ENCODE assay signal across 8 cellular contexts in genomic region chr7:81482600-81483186, GRCh38.
DNase-seq lines count a peak whose midpoint lies in the region; ATAC-seq, FAIRE-seq and TF ChIP-seq lines count a peak whose summit lies in the region.

No MANE protein-coding gene starts in this region.

- TF ChIP-seq RAD21 in neural cell (conservative IDR thresholded peaks at IDR 0.05) = peak; percentile 78

- no peaks in the 10 kb centered on the region for H3K27me3 Mint-ChIP-seq in T-helper 17 cell

- H3K4me3 ChIP-seq in bronchial epithelial cell (ENCODE audit: low read depth, low read length) (no peak overlapping the region), neural cell (ENCODE audit: low read length) (no peak overlapping the region)

- no peaks in the 10 kb centered on the region for H3K36me3 Mint-ChIP-seq in T-helper 17 cell (ENCODE audit: low read depth)

- H3K27ac Mint-ChIP-seq in T-helper 17 cell = no peak overlapping the region

- TF ChIP-seq CTCF in D721Med (IDR thresholded peaks at IDR 0.05; ENCODE audit: insufficient read depth, missing control alignments) (peak; percentile 65), bronchial epithelial cell (IDR thresholded peaks at IDR 0.05; ENCODE audit: insufficient read depth, low read length, severe bottlenecking) (peak; percentile 25), neural cell (IDR thresholded peaks at IDR 0.05; ENCODE audit: poor library complexity, severe bottlenecking) (peak; percentile 74)

- no peak overlapping the region for H3K4me3 Mint-ChIP-seq in T-helper 17 cell

- DNase-seq in D721Med (ENCODE audit: insufficient read length, low spot score) (peak; percentile 11), NCI-H2196 treated with DMSO at 0.1 percent for 48 hours (lab: John Stamatoyannopoulos, UW; ENCODE audit: unreplicated experiment) (peak; percentile 37), bronchial epithelial cell (ENCODE audit: low read depth) (peak; percentile 45), T-helper 17 cell (no peak)
- DNase-seq in activated naive CD4-positive, alpha-beta T cell treated with anti-CD3 and anti-CD28 coated beads, Interleukin-2, amount 50 U/mL, for 16 hours = no peak

- no peaks in the 10 kb centered on the region for H3K9me2 ChIP-seq in neural cell (ENCODE audit: insufficient read depth, low read length)

- no peak overlapping the region for H2AFZ ChIP-seq in neural cell (ENCODE audit: low read depth, low read length)

- no peaks in the 10 kb centered on the region for H3K36me3 ChIP-seq in bronchial epithelial cell (ENCODE audit: control insufficient read depth, insufficient read depth, low read length)
- H3K36me3 ChIP-seq in neural cell (ENCODE audit: insufficient read depth, low read length) = no peaks in the 10 kb centered on the region

- H3K27me3 ChIP-seq in bronchial epithelial cell (ENCODE audit: control insufficient read depth, insufficient read depth, low read length) (no peaks in the 10 kb centered on the region), neural cell (ENCODE audit: insufficient read depth, low read depth, low read length) (no peaks in the 10 kb centered on the region)

- no peak overlapping the region for H3K4me2 ChIP-seq in neural cell (ENCODE audit: low read length)

- FAIRE-seq in D721Med (lab: Jason Lieb, UNC) (peak; percentile 48), bronchial epithelial cell (lab: Jason Lieb, UNC) (no peak)

- TF ChIP-seq EP300 in neural cell (conservative IDR thresholded peaks at IDR 0.05; ENCODE audit: poor library complexity, severe bottlenecking) = no peak

- H3K9me3 ChIP-seq in neural cell (ENCODE audit: low read length) (no peaks in the 10 kb centered on the region), T-helper 17 cell (ENCODE audit: control insufficient read depth, low read length, poor library complexity, severe bottlenecking) (peaks cover 2% of the 10 kb centered on the region)

- no peak overlapping the region for H3K9ac ChIP-seq in neural cell (ENCODE audit: low read length)

- ATAC-seq in GM21576 (IDR thresholded peaks at IDR 0.05; ENCODE audit: unreplicated experiment) (peak; percentile 77), HG02973 (IDR thresholded peaks at IDR 0.05; ENCODE audit: unreplicated experiment) (no peak), T-helper 17 cell (no peak)

- H4K20me1 ChIP-seq in neural cell (ENCODE audit: insufficient read depth) = no peaks in the 10 kb centered on the region

- H3F3A ChIP-seq in neural cell (ENCODE audit: insufficient read depth, low read length, poor library complexity, severe bottlenecking) = no peaks in the 10 kb centered on the region

- H3K27ac ChIP-seq in neural cell (ENCODE audit: low read length) = no peak overlapping the region

- H3K4me1 Mint-ChIP-seq in T-helper 17 cell = no peaks in the 10 kb centered on the region

- H3K79me2 ChIP-seq in neural cell (replicated peaks; ENCODE audit: insufficient read depth, low read length) = no peaks in the 10 kb centered on the region

TF ChIP-seq in neural cell, 6 proteins besides CTCF, POLR2A, EP300 and RAD21:
- TF ChIP-seq SMC3 (conservative IDR thresholded peaks at IDR 0.05; ENCODE audit: poor library complexity) (peak; percentile 78), EZH2 (IDR thresholded peaks at IDR 0.05; ENCODE audit: borderline replicate concordance, insufficient read depth, low read length, poor library complexity, severe bottlenecking) (no peak)

Comparison
In these comparisons a context has a peak if more than half of its experiments do, and no peak if none do; other contexts are left out.
1. DNase-seq: peak in D721Med (single experiment), NCI-H2196 treated with DMSO at 0.1 percent for 48 hours (single experiment) and bronchial epithelial cell (single experiment); none in activated naive CD4-positive, alpha-beta T cell treated with anti-CD3 and anti-CD28 coated beads, Interleukin-2, amount 50 U/mL, for 16 hours (single experiment) and T-helper 17 cell (0 of 3).
2. Peak in every context shown above with its lines, with median percentiles within 50 percentile points of each other: CTCF ChIP-seq.